In genomic region chr19:13824703-13825102, GRCh38 we compare ENCODE assay signal across 11 cellular contexts. TPM values are rescaled to one million over a fixed set of nuclear protein-coding genes. Genes with fewer than 3 reads are reported as not detected.
"Had no signal": no experiment of that assay in that cellular context is flagged by ENCODE, and none has a peak within 500 bp of the region (broad histone marks: within the 10 kb centered on the region; RNA-seq: fewer than 3 reads in every experiment).

No MANE protein-coding gene starts in this region.

- H3K9me3 ChIP-seq: HAP-1 had no signal

- FAIRE-seq: H1, H54 had no signal

- DNase-seq: GM23248, GOT3, HCEC 1CT, HFFc6 had no signal

- H3K27ac ChIP-seq: GM23248 had no signal

- H3K27ac Mint-ChIP-seq: HFFc6 had no signal

- H3K4me3 ChIP-seq: GM23248, GM23338, HAP-1 had no signal

- H3K4me3 Mint-ChIP-seq: GM23338, H9, HFFc6 had no signal

- H3K4me2 ChIP-seq: GM23338 had no signal

- H3K36me3 ChIP-seq: HAP-1 had no signal

- H3K9me3 Mint-ChIP-seq: GM23338, H9 had no signal

- H2AFZ ChIP-seq: GM23248, GM23338 had no signal

- H3K9ac ChIP-seq: GM23248 had no signal

RNA-seq across cellular contexts. Expression of gene NANOS3, which starts 52.2 kb away (rescaled TPM):
- total RNA-seq: GM23248, GM23338, H1, H4, H7, H9 had no signal
- polyA plus RNA-seq: GM23338 had no signal
